ENCODE assay signal across 1 cellular context in genomic region chr18:63367241-63367953, GRCh38.
TF ChIP-seq lines count a peak whose summit lies in the region.

No MANE protein-coding gene starts in this region.

TF ChIP-seq in HEK293, 187 proteins besides CTCF, POLR2A, EP300 and RAD21 (continued from another document and continues in another):
- TF ChIP-seq HIC1 (tag by site-specific recombination; IDR thresholded peaks at IDR 0.05) (no peak), BCL11A (tag by site-specific recombination; IDR thresholded peaks at IDR 0.05; ENCODE audit: low read depth) (no peak), ZNF341 (tag by site-specific recombination; IDR thresholded peaks at IDR 0.05; ENCODE audit: low read depth) (peak; percentile 88), ZNF560 (tag by site-specific recombination; IDR thresholded peaks at IDR 0.05; ENCODE audit: borderline replicate concordance) (peak; percentile 1; the same call in 1 of the 2 replicates), ZNF354C (tag by site-specific recombination; IDR thresholded peaks at IDR 0.05; ENCODE audit: borderline replicate concordance, low read depth) (no peak), ZXDB (tag by site-specific recombination; IDR thresholded peaks at IDR 0.05) (peak; percentile 98), ZSCAN30 (tag by site-specific recombination; IDR thresholded peaks at IDR 0.05) (peak; percentile 95), ZNF394 (tag by site-specific recombination; IDR thresholded peaks at IDR 0.05; ENCODE audit: borderline replicate concordance) (peak; percentile 72), ZNF148 (tag by site-specific recombination; IDR thresholded peaks at IDR 0.05; ENCODE audit: borderline replicate concordance) (no peak), EGR2 (tag by site-specific recombination; IDR thresholded peaks at IDR 0.05; ENCODE audit: low read depth) (peak; percentile 82), ZNF544 (tag by site-specific recombination; IDR thresholded peaks at IDR 0.05) (no peak), ZNF791 (tag by site-specific recombination; IDR thresholded peaks at IDR 0.05) (no peak), PRDM10 (tag by site-specific recombination; IDR thresholded peaks at IDR 0.05) (peak; percentile 89), TCF7L2 (IDR thresholded peaks at IDR 0.05; ENCODE audit: borderline replicate concordance, low read depth, low read length) (no peak), SCRT1 (tag by site-specific recombination; IDR thresholded peaks at IDR 0.05; ENCODE audit: borderline replicate concordance) (no peak), REST (tag by site-specific recombination; IDR thresholded peaks at IDR 0.05) (0 out of 2 replicates have a peak, but pooled peaks have one; percentile 21), ZNF175 (tag by site-specific recombination; IDR thresholded peaks at IDR 0.05) (no peak), ZNF311 (tag by site-specific recombination; IDR thresholded peaks at IDR 0.05; ENCODE audit: borderline replicate concordance) (no peak), ZNF677 (tag by site-specific recombination; IDR thresholded peaks at IDR 0.05) (0 out of 2 replicates have a peak, but pooled peaks have one; percentile 13), GFI1B (tag by site-specific recombination; IDR thresholded peaks at IDR 0.05) (no peak), ZNF626 (tag by site-specific recombination; IDR thresholded peaks at IDR 0.05) (no peak), ZNF623 (tag by site-specific recombination; IDR thresholded peaks at IDR 0.05) (no peak), GLI2 (tag by site-specific recombination; IDR thresholded peaks at IDR 0.05; ENCODE audit: borderline replicate concordance, low read depth) (no peak), ZNF112 (tag by site-specific recombination; IDR thresholded peaks at IDR 0.05) (no peak), ZBTB10 (tag by site-specific recombination; IDR thresholded peaks at IDR 0.05) (no peak; the same call in 1 of the 2 replicates), ZNF169 (tag by site-specific recombination; IDR thresholded peaks at IDR 0.05) (no peak), ZNF19 (tag by site-specific recombination; IDR thresholded peaks at IDR 0.05; ENCODE audit: low read depth) (no peak), ZNF239 (tag by site-specific recombination; IDR thresholded peaks at IDR 0.05) (peak; percentile 55; the same call in 1 of the 2 replicates), ZFP37 (tag by site-specific recombination; IDR thresholded peaks at IDR 0.05) (no peak; the same call in 1 of the 2 replicates), WT1 (tag by site-specific recombination; IDR thresholded peaks at IDR 0.05) (peak; percentile 52), ZNF518A (tag by site-specific recombination; conservative IDR thresholded peaks at IDR 0.05; ENCODE audit: low read depth) (peak; percentile 39; the same call in 1 of the 2 replicates), ZNF830 (tag by site-specific recombination; IDR thresholded peaks at IDR 0.05; ENCODE audit: low read depth) (no peak), ZNF138 (tag by site-specific recombination; IDR thresholded peaks at IDR 0.05; ENCODE audit: borderline replicate concordance) (no peak), ZNF670 (tag by site-specific recombination; IDR thresholded peaks at IDR 0.05; ENCODE audit: low read depth) (no peak), ZNF114 (tag by site-specific recombination; IDR thresholded peaks at IDR 0.05) (no peak), ZNF48 (tag by site-specific recombination; IDR thresholded peaks at IDR 0.05) (no peak), SP2 (tag by site-specific recombination; IDR thresholded peaks at IDR 0.05) (peak; percentile 84), ZNF639 (tag by site-specific recombination; IDR thresholded peaks at IDR 0.05) (peak; percentile 79), ZNF140 (tag by site-specific recombination; IDR thresholded peaks at IDR 0.05) (no peak)
